ENCODE assay signal across 1 cellular context in the genomic region with DNA sequence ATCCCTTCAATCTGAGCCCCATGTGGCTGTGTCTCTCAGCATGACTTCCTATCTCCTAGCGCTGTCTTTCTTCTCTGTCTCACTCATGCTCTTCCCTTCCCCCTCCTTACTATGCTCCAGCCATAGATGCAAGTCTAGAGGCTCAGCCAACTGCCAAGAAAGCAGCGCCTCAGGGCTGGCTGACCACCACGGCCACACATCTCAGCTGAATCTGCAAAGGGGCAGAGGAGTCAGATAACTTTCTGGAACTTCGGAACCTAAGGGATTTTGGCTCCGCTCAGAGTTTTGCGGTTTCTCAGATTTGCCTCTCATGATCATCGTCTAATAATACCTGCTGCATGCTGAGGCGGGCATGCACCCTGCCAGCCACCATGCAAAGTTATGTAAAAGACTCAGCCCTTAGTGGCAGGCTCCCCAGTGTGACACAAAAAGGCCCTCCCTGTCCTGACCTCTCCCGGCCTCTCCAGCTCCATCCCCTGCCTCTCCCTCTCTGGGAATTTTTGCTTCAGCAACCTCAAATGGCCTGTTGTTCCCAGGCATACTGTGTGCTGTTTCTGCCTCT.
TF ChIP-seq lines count a peak whose summit lies in the region.

No MANE protein-coding gene starts in this region.

TF ChIP-seq in GM23338, 12 proteins besides CTCF, POLR2A, EP300 and RAD21:
- TF ChIP-seq CREB1 (CRISPR knock-in tag; IDR thresholded peaks at IDR 0.05; ENCODE audit: low read depth): no peak
- no peak for TF ChIP-seq NANOG (IDR thresholded peaks at IDR 0.05; ENCODE audit: borderline replicate concordance)
- TF ChIP-seq, protein P1, sequence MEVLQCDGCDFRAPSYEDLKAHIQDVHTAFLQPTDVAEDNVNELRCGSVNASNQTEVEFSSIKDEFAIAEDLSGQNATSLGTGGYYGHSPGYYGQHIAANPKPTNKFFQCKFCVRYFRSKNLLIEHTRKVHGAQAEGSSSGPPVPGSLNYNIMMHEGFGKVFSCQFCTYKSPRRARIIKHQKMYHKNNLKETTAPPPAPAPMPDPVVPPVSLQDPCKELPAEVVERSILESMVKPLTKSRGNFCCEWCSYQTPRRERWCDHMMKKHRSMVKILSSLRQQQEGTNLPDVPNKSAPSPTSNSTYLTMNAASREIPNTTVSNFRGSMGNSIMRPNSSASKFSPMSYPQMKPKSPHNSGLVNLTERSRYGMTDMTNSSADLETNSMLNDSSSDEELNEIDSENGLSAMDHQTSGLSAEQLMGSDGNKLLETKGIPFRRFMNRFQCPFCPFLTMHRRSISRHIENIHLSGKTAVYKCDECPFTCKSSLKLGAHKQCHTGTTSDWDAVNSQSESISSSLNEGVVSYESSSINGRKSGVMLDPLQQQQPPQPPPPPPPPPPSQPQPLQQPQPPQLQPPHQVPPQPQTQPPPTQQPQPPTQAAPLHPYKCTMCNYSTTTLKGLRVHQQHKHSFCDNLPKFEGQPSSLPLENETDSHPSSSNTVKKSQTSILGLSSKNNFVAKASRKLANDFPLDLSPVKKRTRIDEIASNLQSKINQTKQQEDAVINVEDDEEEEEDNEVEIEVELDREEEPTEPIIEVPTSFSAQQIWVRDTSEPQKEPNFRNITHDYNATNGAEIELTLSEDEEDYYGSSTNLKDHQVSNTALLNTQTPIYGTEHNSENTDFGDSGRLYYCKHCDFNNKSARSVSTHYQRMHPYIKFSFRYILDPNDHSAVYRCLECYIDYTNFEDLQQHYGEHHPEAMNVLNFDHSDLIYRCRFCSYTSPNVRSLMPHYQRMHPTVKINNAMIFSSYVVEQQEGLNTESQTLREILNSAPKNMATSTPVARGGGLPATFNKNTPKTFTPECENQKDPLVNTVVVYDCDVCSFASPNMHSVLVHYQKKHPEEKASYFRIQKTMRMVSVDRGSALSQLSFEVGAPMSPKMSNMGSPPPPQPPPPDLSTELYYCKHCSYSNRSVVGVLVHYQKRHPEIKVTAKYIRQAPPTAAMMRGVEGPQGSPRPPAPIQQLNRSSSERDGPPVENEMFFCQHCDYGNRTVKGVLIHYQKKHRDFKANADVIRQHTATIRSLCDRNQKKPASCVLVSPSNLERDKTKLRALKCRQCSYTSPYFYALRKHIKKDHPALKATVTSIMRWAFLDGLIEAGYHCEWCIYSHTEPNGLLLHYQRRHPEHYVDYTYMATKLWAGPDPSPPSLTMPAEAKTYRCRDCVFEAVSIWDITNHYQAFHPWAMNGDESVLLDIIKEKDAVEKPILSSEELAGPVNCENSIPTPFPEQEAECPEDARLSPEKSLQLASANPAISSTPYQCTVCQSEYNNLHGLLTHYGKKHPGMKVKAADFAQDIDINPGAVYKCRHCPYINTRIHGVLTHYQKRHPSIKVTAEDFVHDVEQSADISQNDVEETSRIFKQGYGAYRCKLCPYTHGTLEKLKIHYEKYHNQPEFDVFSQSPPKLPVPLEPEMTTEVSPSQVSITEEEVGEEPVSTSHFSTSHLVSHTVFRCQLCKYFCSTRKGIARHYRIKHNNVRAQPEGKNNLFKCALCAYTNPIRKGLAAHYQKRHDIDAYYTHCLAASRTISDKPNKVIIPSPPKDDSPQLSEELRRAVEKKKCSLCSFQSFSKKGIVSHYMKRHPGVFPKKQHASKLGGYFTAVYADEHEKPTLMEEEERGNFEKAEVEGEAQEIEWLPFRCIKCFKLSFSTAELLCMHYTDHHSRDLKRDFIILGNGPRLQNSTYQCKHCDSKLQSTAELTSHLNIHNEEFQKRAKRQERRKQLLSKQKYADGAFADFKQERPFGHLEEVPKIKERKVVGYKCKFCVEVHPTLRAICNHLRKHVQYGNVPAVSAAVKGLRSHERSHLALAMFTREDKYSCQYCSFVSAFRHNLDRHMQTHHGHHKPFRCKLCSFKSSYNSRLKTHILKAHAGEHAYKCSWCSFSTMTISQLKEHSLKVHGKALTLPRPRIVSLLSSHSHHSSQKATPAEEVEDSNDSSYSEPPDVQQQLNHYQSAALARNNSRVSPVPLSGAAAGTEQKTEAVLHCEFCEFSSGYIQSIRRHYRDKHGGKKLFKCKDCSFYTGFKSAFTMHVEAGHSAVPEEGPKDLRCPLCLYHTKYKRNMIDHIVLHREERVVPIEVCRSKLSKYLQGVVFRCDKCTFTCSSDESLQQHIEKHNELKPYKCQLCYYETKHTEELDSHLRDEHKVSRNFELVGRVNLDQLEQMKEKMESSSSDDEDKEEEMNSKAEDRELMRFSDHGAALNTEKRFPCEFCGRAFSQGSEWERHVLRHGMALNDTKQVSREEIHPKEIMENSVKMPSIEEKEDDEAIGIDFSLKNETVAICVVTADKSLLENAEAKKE (CRISPR knock-in tag; IDR thresholded peaks at IDR 0.05): peak; percentile 64; the same call in 1 of the 2 replicates
- TF ChIP-seq, protein P2, sequence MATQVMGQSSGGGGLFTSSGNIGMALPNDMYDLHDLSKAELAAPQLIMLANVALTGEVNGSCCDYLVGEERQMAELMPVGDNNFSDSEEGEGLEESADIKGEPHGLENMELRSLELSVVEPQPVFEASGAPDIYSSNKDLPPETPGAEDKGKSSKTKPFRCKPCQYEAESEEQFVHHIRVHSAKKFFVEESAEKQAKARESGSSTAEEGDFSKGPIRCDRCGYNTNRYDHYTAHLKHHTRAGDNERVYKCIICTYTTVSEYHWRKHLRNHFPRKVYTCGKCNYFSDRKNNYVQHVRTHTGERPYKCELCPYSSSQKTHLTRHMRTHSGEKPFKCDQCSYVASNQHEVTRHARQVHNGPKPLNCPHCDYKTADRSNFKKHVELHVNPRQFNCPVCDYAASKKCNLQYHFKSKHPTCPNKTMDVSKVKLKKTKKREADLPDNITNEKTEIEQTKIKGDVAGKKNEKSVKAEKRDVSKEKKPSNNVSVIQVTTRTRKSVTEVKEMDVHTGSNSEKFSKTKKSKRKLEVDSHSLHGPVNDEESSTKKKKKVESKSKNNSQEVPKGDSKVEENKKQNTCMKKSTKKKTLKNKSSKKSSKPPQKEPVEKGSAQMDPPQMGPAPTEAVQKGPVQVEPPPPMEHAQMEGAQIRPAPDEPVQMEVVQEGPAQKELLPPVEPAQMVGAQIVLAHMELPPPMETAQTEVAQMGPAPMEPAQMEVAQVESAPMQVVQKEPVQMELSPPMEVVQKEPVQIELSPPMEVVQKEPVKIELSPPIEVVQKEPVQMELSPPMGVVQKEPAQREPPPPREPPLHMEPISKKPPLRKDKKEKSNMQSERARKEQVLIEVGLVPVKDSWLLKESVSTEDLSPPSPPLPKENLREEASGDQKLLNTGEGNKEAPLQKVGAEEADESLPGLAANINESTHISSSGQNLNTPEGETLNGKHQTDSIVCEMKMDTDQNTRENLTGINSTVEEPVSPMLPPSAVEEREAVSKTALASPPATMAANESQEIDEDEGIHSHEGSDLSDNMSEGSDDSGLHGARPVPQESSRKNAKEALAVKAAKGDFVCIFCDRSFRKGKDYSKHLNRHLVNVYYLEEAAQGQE (IDR thresholded peaks at IDR 0.05; ENCODE audit: unreplicated experiment): no peak
